Comparison of ENCODE assay signal across 1 cellular context in genomic region chr11:70503878-70504240, GRCh38.
TF ChIP-seq lines count a peak whose summit lies in the region.

No MANE protein-coding gene starts in this region.

TF ChIP-seq in K562, 482 proteins besides CTCF, POLR2A, EP300 and RAD21 (continued from another document):
- TF ChIP-seq ZNF592 (IDR thresholded peaks at IDR 0.05) (no peak), NFXL1 (CRISPR knock-in tag; IDR thresholded peaks at IDR 0.05) (no peak)
